ENCODE assay signal across 6 cellular contexts in genomic region chr1:55517036-55517435, GRCh38.
"Had no signal": no experiment of that assay in that cellular context is flagged by ENCODE, and none has a peak within 500 bp of the region (broad histone marks: within the 10 kb centered on the region; RNA-seq: fewer than 3 reads in every experiment).

No MANE protein-coding gene starts in this region.

- FAIRE-seq: HepG2, HTR-8/SVneo, K562 had no signal

- DNase-seq: KBM-7, KG1 had no signal

- H3K4me3 ChIP-seq: K562 had no signal

- ATAC-seq: HepG2, K562 had no signal

- H3K27ac ChIP-seq: HL-60 had no signal
